20 cellular contexts compared by ENCODE assay signal in genomic region chr10:124460144-124460543, GRCh38. TPM values are rescaled to one million over a fixed set of nuclear protein-coding genes. Genes with fewer than 3 reads are reported as not detected.
A peak's percentile ranks its signal among the peaks of the same experiment; 100 is the strongest.
DNase-seq lines count a peak whose midpoint lies in the region; FAIRE-seq and TF ChIP-seq lines count a peak whose summit lies in the region.
"Had no signal": no experiment of that assay in that cellular context is flagged by ENCODE, and none has a peak within 500 bp of the region (broad histone marks: within the 10 kb centered on the region; RNA-seq: fewer than 3 reads in every experiment).

No MANE protein-coding gene starts in this region.

- no peaks in the 10 kb centered on the region for H3K9me3 ChIP-seq in breast epithelium
- H3K9me3 ChIP-seq in Karpas-422 (ENCODE audit: low read length), result no peaks in the 10 kb centered on the region
- no peaks in the 10 kb centered on the region for H3K9me3 ChIP-seq in small intestine (ENCODE audit: control insufficient read depth, low read depth)
- H3K9me3 ChIP-seq: SJSA1 had no signal

- CTCF ChIA-PET in MCF 10A (lab: Yijun Ruan, JAX), result interaction anchor here (0.6 kb wide), 1 partner anchor 878 kb away, joined by 3 read pairs; no protein-coding TSS in a partner anchor

- H3K27me3 Mint-ChIP-seq in MCF 10A (ENCODE audit: insufficient read depth, unreplicated experiment), result peaks cover 13% of the 10 kb centered on the region

- WGBS in small intestine, 3 donors, result 67 to 83% (median 83%) methylated on average over 5 of the region's 5 CpGs

- no peaks in the 10 kb centered on the region for H3K36me3 ChIP-seq in breast epithelium
- H3K36me3 ChIP-seq in Karpas-422 (ENCODE audit: insufficient read depth, low read length), result no peaks in the 10 kb centered on the region
- no peaks in the 10 kb centered on the region for H3K36me3 ChIP-seq in bronchial epithelial cell (ENCODE audit: control insufficient read depth, insufficient read depth, low read length)
- H3K36me3 ChIP-seq in small intestine (ENCODE audit: control insufficient read depth in 2 of 2, insufficient read depth in 2 of 2, low read length in 2 of 2), result no peaks in the 10 kb centered on the region

- H2AFZ ChIP-seq in Karpas-422 (ENCODE audit: low read length), result peak overlapping the region; percentile 32; the same call in 1 of the 2 replicates

- peaks cover 15% of the 10 kb centered on the region for H3K79me2 ChIP-seq in Karpas-422 (ENCODE audit: low read length)

- H3K4me1 Mint-ChIP-seq in MCF 10A (ENCODE audit: insufficient read depth, unreplicated experiment), result peaks cover 13% of the 10 kb centered on the region

- H3K4me3 ChIP-seq in breast epithelium (no peak overlapping the region), Karpas-422 (ENCODE audit: low read length) (no peak overlapping the region), bronchial epithelial cell (ENCODE audit: low read depth, low read length) (no peak overlapping the region), small intestine (ENCODE audit: low read depth in 1 of 2, low read length in 2 of 2) (no peak overlapping the region)
- H3K4me3 ChIP-seq: SJSA1 had no signal

- peaks cover 0 to 5% of the 10 kb centered on the region in 2 donors for H3K4me1 ChIP-seq in breast epithelium
- H3K4me1 ChIP-seq in Karpas-422 (ENCODE audit: low read length), result peaks cover 24% of the 10 kb centered on the region
- H3K4me1 ChIP-seq in small intestine (ENCODE audit: control insufficient read depth in 2 of 2, insufficient read depth in 1 of 2, low read depth in 1 of 2, low read length in 1 of 2), result no peaks in the 10 kb centered on the region

- FAIRE-seq in bronchial epithelial cell (lab: Jason Lieb, UNC), result peak; percentile 47
- no peak for FAIRE-seq in small intestine (lab: Jason Lieb, UNC)
- FAIRE-seq: A204.1 had no signal

- H3K36me3 Mint-ChIP-seq in MCF 10A (ENCODE audit: insufficient read depth, unreplicated experiment), result no peaks in the 10 kb centered on the region
- H3K36me3 Mint-ChIP-seq: CD14-positive monocyte had no signal

- no peaks in the 10 kb centered on the region for H3K9me2 ChIP-seq in Karpas-422 (replicated peaks; ENCODE audit: insufficient read depth, low read length)

- no peaks in the 10 kb centered on the region for H4K20me1 ChIP-seq in Karpas-422 (ENCODE audit: insufficient read depth, low read depth, low read length)

- DNase-seq in breast epithelium (ENCODE audit: low spot score in 2 of 2) (no peak), MCF 10A (ENCODE audit: unreplicated experiment) (no peak), Karpas-422 (no peak), bronchial epithelial cell (ENCODE audit: low read depth) (no peak), posterior vena cava (ENCODE audit: low spot score) (peak; percentile 14), NCI-H1930 (lab: John Stamatoyannopoulos, UW) (no peak), small intestine (no peak), posterior cingulate gyrus (no peak)
- DNase-seq: COR-L47, DMS79, H7, HFFc6, NCI-H1694 treated with DMSO at 0.1 percent for 48 hours, NCI-H69 had no signal

- POLR2A ChIA-PET in MCF 10A (lab: Yijun Ruan, JAX), result interaction anchor here (0.5 to 3.3 kb wide), 4 partner anchors 11 to 753 kb away, joined by 3 to 16 read pairs (median 4); partner anchors contain the start of gene OAT

- no peaks in the 10 kb centered on the region for H3K9me3 Mint-ChIP-seq in MCF 10A (ENCODE audit: unreplicated experiment)
- H3K9me3 Mint-ChIP-seq: HFFc6 had no signal

- H3K27ac ChIP-seq in breast epithelium (peak overlapping the region; percentile 67 to 82), Karpas-422 (ENCODE audit: low read length) (no peak overlapping the region), small intestine (ENCODE audit: low read depth in 1 of 2, low read length in 1 of 2) (no peak overlapping the region)
- H3K27ac ChIP-seq: HL-60, SJSA1 had no signal

- no peak for TF ChIP-seq POLR2A in breast epithelium (IDR thresholded peaks at IDR 0.05)

- no peak overlapping the region for H3K4me3 Mint-ChIP-seq in MCF 10A (ENCODE audit: unreplicated experiment)
- H3K4me3 Mint-ChIP-seq: HFFc6 had no signal

- no peak overlapping the region for H3K27ac Mint-ChIP-seq in MCF 10A (ENCODE audit: low read depth, unreplicated experiment)
- H3K27ac Mint-ChIP-seq: CD14-positive monocyte, HFFc6 had no signal

- no peak for TF ChIP-seq CTCF in breast epithelium (IDR thresholded peaks at IDR 0.05)
- no peak for TF ChIP-seq CTCF in MCF 10A (IDR thresholded peaks at IDR 0.05; ENCODE audit: unreplicated experiment)
- TF ChIP-seq CTCF in bronchial epithelial cell (IDR thresholded peaks at IDR 0.05; ENCODE audit: insufficient read depth, low read length, severe bottlenecking), result no peak

- BruUV-seq in MCF 10A (replicated peaks; lab: Mats Ljungman, UMichigan), result no TSS peak

- no peak overlapping the region for H3K9ac ChIP-seq in Karpas-422 (ENCODE audit: low read length)

- H3K27me3 ChIP-seq in breast epithelium (no peaks in the 10 kb centered on the region), Karpas-422 (ENCODE audit: low read length) (no peaks in the 10 kb centered on the region), bronchial epithelial cell (ENCODE audit: control insufficient read depth, insufficient read depth, low read length) (no peaks in the 10 kb centered on the region), small intestine (ENCODE audit: control insufficient read depth in 2 of 2, insufficient read depth in 2 of 2, low read length in 2 of 2) (peaks cover 0 to 4% of the 10 kb centered on the region in 2 donors)

- H3K4me2 ChIP-seq in Karpas-422 (ENCODE audit: low read depth, low read length, poor library complexity, severe bottlenecking), result no peak overlapping the region

- intact Hi-C loops in breast epithelium (cut with DNase I; ENCODE audit: low total_unique reads) (no loop called here), MCF 10A (cut with micrococcal nuclease) (no loop called here), posterior vena cava (cut with DNase I) (no loop called here), posterior cingulate gyrus (cut with DNase I) (loop anchor here (5.0 kb wide), 1 partner anchor 43 kb away; the partner anchor contains the start of gene OAT)

RNA-seq across cellular contexts. Expression of gene LHPP, which starts 1.5 kb away (rescaled TPM):
- 10 to 100 TPM; 13.1 to 19.6 (median 17.0) TPM for total RNA-seq in breast epithelium
- total RNA-seq in MCF 10A (2022), result 3.5 and 3.7 TPM in 2 replicates
- total RNA-seq in Karpas-422 (2014; rRNA removed; shearing (Covaris generic); ENCODE audit: low replicate concordance), result 57.2 and 73.3 TPM in 2 replicates
- total RNA-seq in bronchial epithelial cell, result 14.0 and 17.8 TPM in 2 replicates
- 10 to 100 TPM; 11.9 to 13.0 TPM for total RNA-seq in posterior vena cava
- 10 to 100 TPM; 17.2 to 36.5 (median 33.5) TPM for polyA plus RNA-seq in small intestine

RNA-seq across cellular contexts. Expression of gene NKX1-2, which starts 10.3 kb away (rescaled TPM):
- total RNA-seq in breast epithelium (under 1 TPM in 2 of 3 donors, not detected in 1; 0.33 to 0.73 TPM), MCF 10A (2022) (0.10 and 0.35 TPM in 2 replicates), bronchial epithelial cell (0.51 and 2.1 TPM in 2 replicates), posterior vena cava (not detected)
- total RNA-seq in Karpas-422 (2014; rRNA removed; shearing (Covaris generic); ENCODE audit: low replicate concordance), result not detected in 2 replicates
- polyA plus RNA-seq in small intestine, result under 1 TPM in 1 of 3 donors, not detected in 2; 0.06 TPM
- total RNA-seq: HFFc6, HT-29, Right ventricle myocardium inferior, SJSA1 had no signal
- polyA plus RNA-seq: CD14-positive monocyte had no signal

RNA-seq across cellular contexts. Expression of gene OAT, which starts 41.4 kb away (rescaled TPM):
- total RNA-seq in breast epithelium (100 to 1,000 TPM in 2 of 3 donors, 10 to 100 TPM in 1; 93.3 to 160 (median 115) TPM), MCF 10A (2022) (62.2 and 68.1 TPM in 2 replicates), bronchial epithelial cell (117 and 130 TPM in 2 replicates), posterior vena cava (100 to 1,000 TPM in 1 of 2 donors, 10 to 100 TPM in 1; 89.5 to 113 TPM)
- 64.8 and 98.4 TPM in 2 replicates for total RNA-seq in Karpas-422 (2014; rRNA removed; shearing (Covaris generic); ENCODE audit: low replicate concordance)
- 1,000 to 10,000 TPM in 1 of 3 donors, 100 to 1,000 TPM in 2; 247 to 1,393 (median 653) TPM for polyA plus RNA-seq in small intestine

Comparison
In these comparisons a context has a peak if more than half of its experiments do, and no peak if none do; other contexts are left out.
1. H3K27ac ChIP-seq: peak in breast epithelium (2 of 2); none in Karpas-422 (single experiment) and small intestine (0 of 2).